Comparison of ENCODE assay signal across 18 cellular contexts in the genomic region with DNA sequence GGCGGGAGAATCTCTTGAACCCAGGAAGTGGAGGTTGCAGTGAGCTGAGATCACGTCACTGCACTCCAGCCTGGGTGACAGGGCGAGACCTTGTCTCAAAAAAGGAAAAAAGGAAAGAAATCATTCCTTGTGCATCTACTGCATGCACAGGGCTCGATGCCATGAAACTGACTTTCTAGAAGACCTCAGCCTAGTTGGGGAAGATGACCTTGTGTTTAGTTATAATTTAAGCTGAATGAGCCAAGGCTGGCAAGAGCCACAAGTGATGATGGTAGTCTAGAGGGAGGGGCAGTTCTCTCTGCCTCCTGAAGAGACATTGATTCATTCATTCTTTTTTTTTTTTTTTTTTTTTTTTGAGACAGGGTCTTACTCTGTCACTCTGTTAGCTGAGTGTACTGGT. TPM values are rescaled to one million over a fixed set of nuclear protein-coding genes. Genes with fewer than 3 reads are reported as not detected.
A peak's percentile ranks its signal among the peaks of the same experiment; 100 is the strongest.
DNase-seq lines count a peak whose midpoint lies in the region; ATAC-seq and TF ChIP-seq lines count a peak whose summit lies in the region.
"Had no signal": no experiment of that assay in that cellular context is flagged by ENCODE, and none has a peak within 500 bp of the region (broad histone marks: within the 10 kb centered on the region; RNA-seq: fewer than 3 reads in every experiment).

No MANE protein-coding gene starts in this region.

- no peaks in the 10 kb centered on the region for H3K79me2 ChIP-seq in mammary epithelial cell (ENCODE audit: insufficient read depth, low read length)

- DNase-seq in MCF 10A (ENCODE audit: unreplicated experiment): no peak
- no peak for DNase-seq in mammary epithelial cell
- peak in 2 of 4 donors; percentile 61 to 73 for DNase-seq in body of pancreas
- peak in 1 of 3 donors; percentile 55 for DNase-seq in right lobe of liver
- peak; percentile 20 for DNase-seq in sigmoid colon
- no peak for DNase-seq in DMS153 treated with DMSO at 0.1 percent for 48 hours (lab: John Stamatoyannopoulos, UW; ENCODE audit: unreplicated experiment)
- DNase-seq in glomerular visceral epithelial cell (ENCODE audit: extremely low spot score): no peak
- no peak for DNase-seq in SHP77 (lab: John Stamatoyannopoulos, UW)
- DNase-seq: AML-193; Caco-2; CD8-positive, alpha-beta memory T cell; DMS53; GF-D8; GM23248 had no signal

- no peaks in the 10 kb centered on the region for H3K36me3 Mint-ChIP-seq in MCF 10A (ENCODE audit: insufficient read depth, unreplicated experiment)

- BruUV-seq in MCF 10A (replicated peaks; lab: Mats Ljungman, UMichigan): no TSS peak
- no TSS peak for BruUV-seq in mammary epithelial cell (replicated peaks; lab: Mats Ljungman, UMichigan)

- peaks cover 5% of the 10 kb centered on the region for H3K4me1 Mint-ChIP-seq in MCF 10A (ENCODE audit: insufficient read depth, unreplicated experiment)

- TF ChIP-seq POLR2A in body of pancreas (IDR thresholded peaks at IDR 0.05) (no peak), right lobe of liver (IDR thresholded peaks at IDR 0.05) (no peak), sigmoid colon (IDR thresholded peaks at IDR 0.05) (no peak)

- no peak overlapping the region for H3K4me3 Mint-ChIP-seq in MCF 10A (ENCODE audit: unreplicated experiment)

- POLR2A ChIA-PET in MCF 10A (lab: Yijun Ruan, JAX): interaction anchor here (0.7 kb wide), 1 partner anchor 13 kb away, joined by 3 read pairs; no protein-coding TSS in a partner anchor

- CTCF ChIA-PET in MCF 10A (lab: Yijun Ruan, JAX) (interaction anchor here (0.6 to 1.6 kb wide), 2 partner anchors 38 to 48 kb away, joined by 3 to 4 read pairs; a partner anchor contains a TSS), mammary epithelial cell (lab: Charles Lee; ENCODE audit: low non-redundant PET) (no interaction called here)

- H3K27me3 ChIP-seq in mammary epithelial cell (ENCODE audit: insufficient read depth, low read length) (no peaks in the 10 kb centered on the region), body of pancreas (no peaks in the 10 kb centered on the region), right lobe of liver (no peaks in the 10 kb centered on the region), sigmoid colon (no peaks in the 10 kb centered on the region)
- H3K27me3 ChIP-seq: BLaER1 had no signal

- peaks cover 7% of the 10 kb centered on the region for H3K9me3 Mint-ChIP-seq in MCF 10A (ENCODE audit: unreplicated experiment)

- no peak overlapping the region for H3K9ac ChIP-seq in mammary epithelial cell (ENCODE audit: insufficient read depth, low read length)
- H3K9ac ChIP-seq: BLaER1, GM23248 had no signal

- no peak overlapping the region for H2AFZ ChIP-seq in mammary epithelial cell (ENCODE audit: low read depth, low read length)
- H2AFZ ChIP-seq: GM23248 had no signal

- no peak for TF ChIP-seq CTCF in MCF 10A (IDR thresholded peaks at IDR 0.05; ENCODE audit: unreplicated experiment)
- no peak for TF ChIP-seq CTCF in mammary epithelial cell (conservative IDR thresholded peaks at IDR 0.05 in 1 of 2, IDR thresholded peaks at IDR 0.05 in 1 of 2; ENCODE audit: extremely low read depth in 1 of 2, insufficient read depth in 1 of 2, low read depth in 1 of 2, low read length in 2 of 2)
- TF ChIP-seq CTCF in body of pancreas (IDR thresholded peaks at IDR 0.05): no peak
- TF ChIP-seq CTCF in right lobe of liver (IDR thresholded peaks at IDR 0.05): no peak
- no peak for TF ChIP-seq CTCF in sigmoid colon (IDR thresholded peaks at IDR 0.05)

- H3K36me3 ChIP-seq in mammary epithelial cell (ENCODE audit: insufficient read depth, low read length) (no peaks in the 10 kb centered on the region), body of pancreas (replicated peaks in 1 of 2; ENCODE audit: insufficient read depth in 1 of 2, low read depth in 2 of 2) (no peaks in the 10 kb centered on the region), right lobe of liver (peaks cover 0 to 31% (median 2%) of the 10 kb centered on the region in 4 donors), sigmoid colon (peaks cover 0 to 14% (median 7%) of the 10 kb centered on the region in 4 donors)
- H3K36me3 ChIP-seq: BLaER1 had no signal

- H3K27me3 Mint-ChIP-seq in MCF 10A (ENCODE audit: insufficient read depth, unreplicated experiment): no peaks in the 10 kb centered on the region

- WGBS in mammary epithelial cell (ENCODE audit: low coverage, missing lambda C conversion rate): 89% methylated on average over 4 of the region's 4 CpGs
- 26 to 49% methylated on average over 4 of the region's 4 CpGs for whole genome bisulfite sequencing in body of pancreas, 2 donors
- 45% methylated on average over 4 of the region's 4 CpGs for WGBS in right lobe of liver (ENCODE audit: insufficient coverage, low coverage, low lambda C conversion rate, missing lambda C conversion rate)
- WGBS in sigmoid colon, 2 donors: 79 to 88% methylated on average over 4 of the region's 4 CpGs

- peak overlapping the region; percentile 66 for H3K27ac Mint-ChIP-seq in MCF 10A (ENCODE audit: low read depth, unreplicated experiment)

- dilution Hi-C loops in mammary epithelial cell (cut with HindIII; ENCODE audit: low sequenced_read_pairs): no loop called here

- TF ChIP-seq EP300 in sigmoid colon (IDR thresholded peaks at IDR 0.05): no peak

- H3K4me1 ChIP-seq in mammary epithelial cell (ENCODE audit: insufficient read depth, low read length) (no peaks in the 10 kb centered on the region), body of pancreas (peaks cover 69% of the 10 kb centered on the region), right lobe of liver (peaks cover 0 to 92% (median 34%) of the 10 kb centered on the region in 4 donors), sigmoid colon (peaks cover 0 to 30% (median 16%) of the 10 kb centered on the region in 4 donors)
- H3K4me1 ChIP-seq: BLaER1 had no signal

- no peak overlapping the region for H3K4me2 ChIP-seq in mammary epithelial cell (ENCODE audit: insufficient read depth, low read depth, low read length)
- H3K4me2 ChIP-seq: BLaER1 had no signal

- intact Hi-C loops in MCF 10A (cut with micrococcal nuclease): no loop called here
- intact Hi-C loops in mammary epithelial cell (cut with micrococcal nuclease): no loop called here
- intact Hi-C loops in body of pancreas (cut with DNase I): no loop called here
- intact Hi-C loops in right lobe of liver (cut with DNase I): no loop called here
- intact Hi-C loops in sigmoid colon (cut with DNase I): no loop called here

- H3K4me3 ChIP-seq in mammary epithelial cell (replicated peaks in 1 of 3; ENCODE audit: insufficient read depth in 1 of 3, low read depth in 2 of 3, low read length in 3 of 3) (no peak overlapping the region), body of pancreas (no peak overlapping the region), right lobe of liver (no peak overlapping the region), sigmoid colon (no peak overlapping the region)
- H3K4me3 ChIP-seq: BLaER1, GM23248 had no signal

- H3K27ac ChIP-seq in mammary epithelial cell (ENCODE audit: insufficient read depth, low read depth, low read length) (no peak overlapping the region), body of pancreas (peak overlapping the region in 3 of 4 donors; percentile 42 to 68 (median 60)), right lobe of liver (peak overlapping the region in 1 of 3 donors; percentile 57), sigmoid colon (no peak overlapping the region)
- H3K27ac ChIP-seq: 22Rv1, BLaER1, GM23248, HL-60 had no signal

- H4K20me1 ChIP-seq in mammary epithelial cell (ENCODE audit: insufficient read depth, low read length): no peaks in the 10 kb centered on the region
- H4K20me1 ChIP-seq: BLaER1 had no signal

- ATAC-seq in body of pancreas (peak; percentile 45), right lobe of liver (peak; percentile 21 to 50 (median 30))
- ATAC-seq: HCT116 had no signal

- H3K9me3 ChIP-seq in mammary epithelial cell (replicated peaks; ENCODE audit: insufficient read depth, low read length): peaks cover 4% of the 10 kb centered on the region
- no peaks in the 10 kb centered on the region for H3K9me3 ChIP-seq in body of pancreas
- no peaks in the 10 kb centered on the region for H3K9me3 ChIP-seq in right lobe of liver
- H3K9me3 ChIP-seq in sigmoid colon: no peaks in the 10 kb centered on the region

- in situ Hi-C loops in mammary epithelial cell (cut with MboI; ENCODE audit: low sequenced_read_pairs in 2 of 2): no loop called here

RNA-seq across cellular contexts. Expression of a gene that starts 24.2 kb away (rescaled TPM):
- total RNA-seq in MCF 10A (2022) (1.0 and 1.3 TPM in 2 replicates), mammary epithelial cell (1 to 10 TPM; 4.7 to 6.0 TPM), body of pancreas (100 to 1,000 TPM in 1 of 2 donors, 10 to 100 TPM in 1; 71.1 to 358 TPM), right lobe of liver (100 to 1,000 TPM; 107 to 237 (median 187) TPM), sigmoid colon (100 to 1,000 TPM; 116 to 295 (median 161) TPM)
- polyA plus RNA-seq in mammary epithelial cell (1.8 TPM), sigmoid colon (10 to 100 TPM in 1 of 3 donors, 1 to 10 TPM in 2; 5.3 to 36.0 (median 5.4) TPM)
- polyA minus RNA-seq in mammary epithelial cell: 6.5 TPM

RNA-seq across cellular contexts. Expression of a gene that starts 43.2 kb away (rescaled TPM):
- 10.7 and 13.8 TPM in 2 replicates for total RNA-seq in MCF 10A (2022)
- 10 to 100 TPM; 34.2 to 37.7 TPM for total RNA-seq in mammary epithelial cell
- 38.6 TPM for polyA plus RNA-seq in mammary epithelial cell
- polyA minus RNA-seq in mammary epithelial cell: 32.7 TPM
- total RNA-seq in body of pancreas: 10 to 100 TPM in 1 of 2 donors, 1 to 10 TPM in 1; 4.9 to 13.5 TPM
- 10 to 100 TPM; 16.3 to 42.7 (median 21.2) TPM for total RNA-seq in right lobe of liver
- total RNA-seq in sigmoid colon: 10 to 100 TPM; 11.9 to 17.1 (median 12.1) TPM
- polyA plus RNA-seq in sigmoid colon: 10 to 100 TPM; 27.0 to 34.8 (median 28.9) TPM

RNA-seq across cellular contexts. Expression of a gene that starts 47.3 kb away (rescaled TPM):
- total RNA-seq in MCF 10A (2022) (38.9 and 48.9 TPM in 2 replicates), mammary epithelial cell (10 to 100 TPM; 15.2 to 23.9 TPM), body of pancreas (10 to 100 TPM in 1 of 2 donors, 1 to 10 TPM in 1; 7.3 to 16.1 TPM), right lobe of liver (10 to 100 TPM in 4 of 6 experiments, 1 to 10 TPM in 2; 6.1 to 19.3 (median 17.1) TPM), sigmoid colon (10 to 100 TPM; 11.6 to 29.3 (median 16.5) TPM)
- polyA plus RNA-seq in mammary epithelial cell (23.1 TPM), sigmoid colon (10 to 100 TPM in 2 of 3 donors, 1 to 10 TPM in 1; 5.3 to 17.9 (median 14.4) TPM)
- polyA minus RNA-seq in mammary epithelial cell: 34.9 TPM

Comparison
In these comparisons a context has a peak if more than half of its experiments do, and no peak if none do; other contexts are left out.
1. H3K27ac ChIP-seq: peak in body of pancreas (3 of 4); none in mammary epithelial cell (single experiment) and sigmoid colon (0 of 4).
2. RNA of a gene that starts 24.2 kb away (total RNA-seq): 71.1 to 358 TPM in body of pancreas, 107 to 237 TPM in right lobe of liver and 116 to 295 TPM in sigmoid colon; 4.7 to 6.0 TPM in mammary epithelial cell and 1.0 to 1.3 TPM in MCF 10A; every median in the first group is over 10 times any median in the second.